20 cellular contexts compared by ENCODE assay signal in the genomic region with DNA sequence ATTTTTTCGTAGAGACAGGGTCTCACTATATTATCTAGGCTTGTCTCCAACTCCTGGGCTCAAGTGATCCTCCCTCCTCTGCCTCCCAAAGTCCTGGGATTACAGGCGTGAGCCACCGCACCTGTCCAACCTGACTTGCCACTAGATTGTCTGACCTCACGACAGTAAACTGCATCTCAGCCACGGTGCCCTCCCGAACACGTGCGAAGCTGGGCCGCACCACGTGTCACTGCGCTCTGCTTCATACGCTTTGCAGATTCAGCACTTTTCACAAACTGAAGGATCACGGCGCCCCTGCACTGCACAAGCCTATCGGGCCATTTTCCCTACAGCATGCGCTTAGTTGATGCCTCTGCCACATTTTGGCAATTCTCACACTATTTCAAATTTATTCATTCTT. TPM values are rescaled to one million over a fixed set of nuclear protein-coding genes. Genes with fewer than 3 reads are reported as not detected.
DNase-seq lines count a peak whose midpoint lies in the region; ATAC-seq, FAIRE-seq and TF ChIP-seq lines count a peak whose summit lies in the region.
"Had no signal": no experiment of that assay in that cellular context is flagged by ENCODE, and none has a peak within 500 bp of the region (broad histone marks: within the 10 kb centered on the region; RNA-seq: fewer than 3 reads in every experiment).

No MANE protein-coding gene starts in this region.

- H3K9me2 ChIP-seq in DOHH2 (replicated peaks; ENCODE audit: control insufficient read depth, low read length) = no peaks in the 10 kb centered on the region
- no peaks in the 10 kb centered on the region for H3K9me2 ChIP-seq in PC-3 (replicated peaks; ENCODE audit: low read length)
- H3K9me2 ChIP-seq: SK-N-SH had no signal

- H3K9ac ChIP-seq in BLaER1 (no peak overlapping the region), K562 (ENCODE audit: insufficient read depth in 1 of 2, low read depth in 2 of 2, low read length in 2 of 2) (peak overlapping the region in 1 of 2 experiments; percentile 41; a peak in 2 of 4 replicates), PC-3 (ENCODE audit: low read length) (no peak overlapping the region)
- H3K9ac ChIP-seq: SK-N-SH had no signal

- TF ChIP-seq EP300 in K562 (IDR thresholded peaks at IDR 0.05; ENCODE audit: low read length) = no peak

- TF ChIP-seq POLR2A in K562 (conservative IDR thresholded peaks at IDR 0.05) = no peak

- H3K9me1 ChIP-seq in K562 (ENCODE audit: control insufficient read depth, insufficient read depth, low read length) = no peaks in the 10 kb centered on the region

- H3K79me2 ChIP-seq in DOHH2 (ENCODE audit: control insufficient read depth, low read length) (peaks cover 45% of the 10 kb centered on the region), K562 (ENCODE audit: control insufficient read depth, insufficient read depth, low read length) (peaks cover 33% of the 10 kb centered on the region), PC-3 (ENCODE audit: low read length) (peaks cover 4% of the 10 kb centered on the region; the same call in 1 of the 2 replicates)

- CTCF ChIA-PET in K562 (lab: Yijun Ruan, JAX; ENCODE audit: low intra/inter-chr PET ratio) = no interaction called here
- CTCF ChIA-PET in PC-3 (lab: Charles Lee) = no interaction called here

- peaks cover 5% of the 10 kb centered on the region; the same call in 1 of the 2 replicates for H3F3A ChIP-seq in DOHH2 (ENCODE audit: control insufficient read depth, insufficient read depth)
- H3F3A ChIP-seq in PC-3 (ENCODE audit: low read length, unreplicated experiment) = no peaks in the 10 kb centered on the region

- H3K4me1 ChIP-seq in BLaER1 = peaks cover 45% of the 10 kb centered on the region
- H3K4me1 ChIP-seq in DOHH2 (ENCODE audit: control insufficient read depth, low read length) = peaks cover 35% of the 10 kb centered on the region
- H3K4me1 ChIP-seq in K562 (replicated peaks in 1 of 2; ENCODE audit: control insufficient read depth in 2 of 2, insufficient read depth in 2 of 2, low read length in 2 of 2) = peaks cover 0 to 5% of the 10 kb centered on the region in 2 experiments; a peak in 2 of 5 replicates
- H3K4me1 ChIP-seq in PC-3 (ENCODE audit: insufficient read depth, low read length) = no peaks in the 10 kb centered on the region

- ATAC-seq in K562 (no peak), PC-3 (no peak)
- no peak for ATAC-seq in stimulated activated effector memory CD8-positive, alpha-beta T cell treated with anti-CD3 and anti-CD28 coated beads, Interleukin-12 subunit alpha, Interleukin-12 subunit beta, amount 100 ng/mL, for 72 hours
- ATAC-seq: T-cell had no signal

- WGBS in K562 (ENCODE audit: insufficient coverage, low coverage, missing lambda C conversion rate) = 97% methylated on average over 15 of the region's 16 CpGs

- no peak for TF ChIP-seq RAD21 in K562 (CRISPR knock-in tag; conservative IDR thresholded peaks at IDR 0.05 in 1 of 2, IDR thresholded peaks at IDR 0.05 in 1 of 2)

- H3K36me3 Mint-ChIP-seq in stimulated activated effector memory CD8-positive, alpha-beta T cell treated with anti-CD3 and anti-CD28 coated beads, Interleukin-12 subunit alpha, Interleukin-12 subunit beta, amount 100 ng/mL, for 72 hours = no peaks in the 10 kb centered on the region
- H3K36me3 Mint-ChIP-seq: T-cell had no signal

- H3K4me3 Mint-ChIP-seq in stimulated activated effector memory CD8-positive, alpha-beta T cell treated with anti-CD3 and anti-CD28 coated beads, Interleukin-12 subunit alpha, Interleukin-12 subunit beta, amount 100 ng/mL, for 72 hours = no peak overlapping the region
- H3K4me3 Mint-ChIP-seq: CD4-positive, alpha-beta T cell; T-cell had no signal

- H3K9me3 ChIP-seq in BLaER1 = no peaks in the 10 kb centered on the region
- no peaks in the 10 kb centered on the region for H3K9me3 ChIP-seq in DOHH2 (ENCODE audit: control insufficient read depth, insufficient read depth, low read length)
- H3K9me3 ChIP-seq in K562 (replicated peaks; ENCODE audit: control insufficient read depth, insufficient read depth, low read depth, low read length) = no peaks in the 10 kb centered on the region
- no peaks in the 10 kb centered on the region for H3K9me3 ChIP-seq in PC-3 (ENCODE audit: low read length)
- H3K9me3 ChIP-seq: SK-N-SH had no signal

- H3K4me1 Mint-ChIP-seq in stimulated activated effector memory CD8-positive, alpha-beta T cell treated with anti-CD3 and anti-CD28 coated beads, Interleukin-12 subunit alpha, Interleukin-12 subunit beta, amount 100 ng/mL, for 72 hours = no peaks in the 10 kb centered on the region
- H3K4me1 Mint-ChIP-seq: T-cell had no signal

- H3K4me3 ChIP-seq in BLaER1 (no peak overlapping the region), DOHH2 (ENCODE audit: low read length) (no peak overlapping the region), K562 (no peak overlapping the region), PC-3 (ENCODE audit: low read length) (no peak overlapping the region)

- H3K36me3 ChIP-seq in BLaER1 (peaks cover 43% of the 10 kb centered on the region), DOHH2 (ENCODE audit: control insufficient read depth, low read length) (peaks cover 29% of the 10 kb centered on the region), K562 (ENCODE audit: control insufficient read depth, insufficient read depth, low read length) (peaks cover 40% of the 10 kb centered on the region; the same call in 2 of the 3 replicates), PC-3 (ENCODE audit: low read depth, low read length) (no peaks in the 10 kb centered on the region; the same call in 1 of the 2 replicates)

- no peaks in the 10 kb centered on the region for H3K27me3 ChIP-seq in BLaER1
- H3K27me3 ChIP-seq in DOHH2 (ENCODE audit: control insufficient read depth, low read length) = no peaks in the 10 kb centered on the region
- no peaks in the 10 kb centered on the region for H3K27me3 ChIP-seq in K562 (ENCODE audit: control insufficient read depth in 2 of 2, insufficient read depth in 2 of 2, low read length in 2 of 2)
- H3K27me3 ChIP-seq in PC-3 (ENCODE audit: low read length) = no peaks in the 10 kb centered on the region

- no peak overlapping the region for H2AFZ ChIP-seq in K562 (ENCODE audit: low read depth, low read length)
- no peak overlapping the region for H2AFZ ChIP-seq in PC-3 (ENCODE audit: low read length)

- H3K9me3 Mint-ChIP-seq in stimulated activated effector memory CD8-positive, alpha-beta T cell treated with anti-CD3 and anti-CD28 coated beads, Interleukin-12 subunit alpha, Interleukin-12 subunit beta, amount 100 ng/mL, for 72 hours = no peaks in the 10 kb centered on the region
- H3K9me3 Mint-ChIP-seq: CD4-positive, alpha-beta T cell; T-cell had no signal

- intact Hi-C loops in K562 (cut with micrococcal nuclease) = no loop called here
- intact Hi-C loops in PC-3 (cut with micrococcal nuclease) = no loop called here

- POLR2A ChIA-PET in K562 (lab: Yijun Ruan, JAX) = interaction anchor here (0.9 kb wide), 1 partner anchor 13 kb away, joined by 3 read pairs; no protein-coding TSS in a partner anchor
- POLR2A ChIA-PET in PC-3 (lab: Charles Lee; ENCODE audit: unreplicated experiment) = no interaction called here

- in situ Hi-C loops in K562 (cut with MboI) = no loop called here

- H3K27ac Mint-ChIP-seq in stimulated activated effector memory CD8-positive, alpha-beta T cell treated with anti-CD3 and anti-CD28 coated beads, Interleukin-12 subunit alpha, Interleukin-12 subunit beta, amount 100 ng/mL, for 72 hours = peak overlapping the region; percentile 43
- H3K27ac Mint-ChIP-seq: CD4-positive, alpha-beta T cell; T-cell had no signal

- TF ChIP-seq CTCF in DOHH2 (IDR thresholded peaks at IDR 0.05; ENCODE audit: low read depth, low read length, poor library complexity, severe bottlenecking) (no peak), K562 (IDR thresholded peaks at IDR 0.05 in 2 of 3, conservative IDR thresholded peaks at IDR 0.05 in 1 of 3; ENCODE audit: insufficient read depth in 2 of 3, low read depth in 1 of 3, low read length in 3 of 3) (no peak), PC-3 (conservative IDR thresholded peaks at IDR 0.05; ENCODE audit: low read depth, low read length) (no peak)

- H4K20me1 ChIP-seq in BLaER1 (no peaks in the 10 kb centered on the region), DOHH2 (ENCODE audit: control insufficient read depth, insufficient read depth, low read depth, low read length) (no peaks in the 10 kb centered on the region), K562 (replicated peaks; ENCODE audit: control insufficient read depth, insufficient read depth, low read length) (peaks cover 6% of the 10 kb centered on the region), PC-3 (ENCODE audit: low read length) (no peaks in the 10 kb centered on the region)

- DNase-seq in K562 (ENCODE audit: extremely low read depth in 1 of 4, low spot score in 3 of 4) (no peak), PC-3 (no peak), cortex of kidney (lab: John Stamatoyannopoulos, UW) (no peak), COLO829 (ENCODE audit: low spot score) (no peak)
- DNase-seq in stimulated activated effector memory CD8-positive, alpha-beta T cell treated with anti-CD3 and anti-CD28 coated beads, Interleukin-12 subunit alpha, Interleukin-12 subunit beta, amount 100 ng/mL, for 72 hours (ENCODE audit: low spot score in 2 of 2) = no peak
- DNase-seq: ACHN; AML-193; CD4-positive, alpha-beta T cell; NCI-H1105; NCI-H2081; NCI-H446; NCI-H526 treated with DMSO at 0.1 percent for 48 hours; NK-92 treated with Interleukin-12 subunit alpha and Interleukin-12 subunit beta, amount 100 ng/mL, for 24 hours; OCI-M1; SHP77 treated with DMSO at 0.1 percent for 48 hours; SK-N-SH; T-cell had no signal

- FAIRE-seq in K562 (lab: Jason Lieb, UNC) = no peak
- FAIRE-seq: H54 had no signal

- H3K4me2 ChIP-seq in BLaER1 = peak overlapping the region; percentile 69
- peak overlapping the region; percentile 61; the same call in 1 of the 2 replicates for H3K4me2 ChIP-seq in DOHH2 (ENCODE audit: low read length)
- no peak overlapping the region for H3K4me2 ChIP-seq in K562 (ENCODE audit: insufficient read depth, low read length)
- no peak overlapping the region for H3K4me2 ChIP-seq in PC-3 (ENCODE audit: low read length)
- H3K4me2 ChIP-seq: SK-N-SH had no signal

- H3K27ac ChIP-seq in BLaER1 = no peak overlapping the region
- H3K27ac ChIP-seq in DOHH2 (ENCODE audit: low read depth, low read length) = no peak overlapping the region
- H3K27ac ChIP-seq in K562 (ENCODE audit: extremely low read depth, low read depth, low read length) = no peak overlapping the region
- H3K27ac ChIP-seq in PC-3 (ENCODE audit: low read length) = no peak overlapping the region

- no TSS peak for BruUV-seq in K562 (replicated peaks; lab: Mats Ljungman, UMichigan)
- no TSS peak for BruUV-seq in PC-3 (replicated peaks; lab: Mats Ljungman, UMichigan)

RNA-seq across cellular contexts. Expression of gene DYNC2I2, which starts 12.2 kb away (rescaled TPM):
- total RNA-seq in K562 (2011; cell fraction: chromatin; rRNA removed; ENCODE audit: low replicate concordance) = 27.2 and 132 TPM in 2 replicates
- 174 and 202 TPM in 2 replicates for total RNA-seq in K562 (2011; cell fraction: nucleolus; rRNA removed)
- 76.1 and 76.9 TPM in 2 replicates for total RNA-seq in K562 (2011; cell fraction: nucleoplasm; rRNA removed)
- total RNA-seq in K562 (2014; rRNA removed) = 249 and 283 TPM in 2 replicates
- 16.0 and 21.6 TPM in 2 replicates for total RNA-seq in K562 (2014; rRNA removed; fragmentation: Illumina TruSeq; extraction: Trizol)
- total RNA-seq in K562 (2015; rRNA removed; fragmentation: Illumina TruSeq; extraction: Trizol) = 69.5 and 71.3 TPM in 2 replicates
- total RNA-seq in K562 (2021) = 131 and 144 TPM in 2 replicates
- 70.0 and 85.8 TPM in 2 replicates for polyA plus RNA-seq in K562 (2011; rRNA removed)
- 110 and 264 TPM in 2 replicates for polyA plus RNA-seq in K562 (2011; cell fraction: cytosol; rRNA removed)
- polyA plus RNA-seq in K562 (2011; cell fraction: nucleus; rRNA removed) = 270 and 451 TPM in 2 replicates
- 106 and 139 TPM in 2 replicates for polyA plus RNA-seq in K562 (2012)
- polyA plus RNA-seq in K562 (2014; fragmentation: Illumina TruSeq; extraction: Trizol) = 36.3 and 76.9 TPM in 2 replicates
- polyA plus RNA-seq in K562 (2014; fragmentation: Nextera tagmentation; extraction: Ambion mirVana) = 1 to 10 TPM; 1.5 to 2.3 TPM
- polyA plus RNA-seq in K562 (2014; rRNA removed) = 165 and 184 TPM in 2 replicates
- polyA minus RNA-seq in K562 (2011; rRNA and poly(A)+ RNA removed) = 16.9 and 31.4 TPM in 2 replicates
- 70.6 and 79.0 TPM in 2 replicates for polyA minus RNA-seq in K562 (2011; cell fraction: cytosol; rRNA and poly(A)+ RNA removed)
- polyA minus RNA-seq in K562 (2011; cell fraction: nucleus; rRNA and poly(A)+ RNA removed) = 78.6 and 83.6 TPM in 2 replicates
- 185 and 196 TPM in 2 replicates for total RNA-seq in PC-3 (2014; rRNA removed)

RNA-seq across cellular contexts. Expression of gene SET, which starts 44.6 kb away (rescaled TPM):
- total RNA-seq in K562 (2011; cell fraction: chromatin; rRNA removed; ENCODE audit: low replicate concordance) = 148 and 241 TPM in 2 replicates
- total RNA-seq in K562 (2011; cell fraction: nucleolus; rRNA removed) = 111 and 117 TPM in 2 replicates
- total RNA-seq in K562 (2011; cell fraction: nucleoplasm; rRNA removed) = 183 and 259 TPM in 2 replicates
- 887 and 1,071 TPM in 2 replicates for total RNA-seq in K562 (2014; rRNA removed)
- 1,328 and 1,534 TPM in 2 replicates for total RNA-seq in K562 (2014; rRNA removed; fragmentation: Illumina TruSeq; extraction: Trizol)
- 1,335 and 1,447 TPM in 2 replicates for total RNA-seq in K562 (2015; rRNA removed; fragmentation: Illumina TruSeq; extraction: Trizol)
- 840 and 907 TPM in 2 replicates for total RNA-seq in K562 (2021)
- polyA plus RNA-seq in K562 (2011; rRNA removed) = 308 and 520 TPM in 2 replicates
- 84.3 and 133 TPM in 2 replicates for polyA plus RNA-seq in K562 (2011; cell fraction: cytosol; rRNA removed)
- 138 and 148 TPM in 2 replicates for polyA plus RNA-seq in K562 (2011; cell fraction: nucleus; rRNA removed)
- 556 and 791 TPM in 2 replicates for polyA plus RNA-seq in K562 (2012)
- polyA plus RNA-seq in K562 (2014; fragmentation: Illumina TruSeq; extraction: Trizol) = 886 and 1,006 TPM in 2 replicates
- 100 to 1,000 TPM; 404 to 534 TPM for polyA plus RNA-seq in K562 (2014; fragmentation: Nextera tagmentation; extraction: Ambion mirVana)
- 609 and 622 TPM in 2 replicates for polyA plus RNA-seq in K562 (2014; rRNA removed)
- polyA minus RNA-seq in K562 (2011; rRNA and poly(A)+ RNA removed) = 1,021 and 1,119 TPM in 2 replicates
- 256 and 383 TPM in 2 replicates for polyA minus RNA-seq in K562 (2011; cell fraction: cytosol; rRNA and poly(A)+ RNA removed)
- 100 and 155 TPM in 2 replicates for polyA minus RNA-seq in K562 (2011; cell fraction: nucleus; rRNA and poly(A)+ RNA removed)
- total RNA-seq in PC-3 (2014; rRNA removed) = 647 and 709 TPM in 2 replicates

RNA-seq across cellular contexts. Expression of gene PKN3, which starts 57.9 kb away (rescaled TPM):
- total RNA-seq in K562 (2011; cell fraction: chromatin; rRNA removed; ENCODE audit: low replicate concordance) = 45.1 and 101 TPM in 2 replicates
- 76.3 and 95.7 TPM in 2 replicates for total RNA-seq in K562 (2011; cell fraction: nucleolus; rRNA removed)
- total RNA-seq in K562 (2011; cell fraction: nucleoplasm; rRNA removed) = 27.9 and 53.6 TPM in 2 replicates
- total RNA-seq in K562 (2014; rRNA removed) = 29.4 and 42.4 TPM in 2 replicates
- 10.6 and 16.2 TPM in 2 replicates for total RNA-seq in K562 (2014; rRNA removed; fragmentation: Illumina TruSeq; extraction: Trizol)
- total RNA-seq in K562 (2015; rRNA removed; fragmentation: Illumina TruSeq; extraction: Trizol) = 17.5 and 19.7 TPM in 2 replicates
- 40.3 and 41.3 TPM in 2 replicates for total RNA-seq in K562 (2021)
- polyA plus RNA-seq in K562 (2011; rRNA removed) = 24.5 and 25.4 TPM in 2 replicates
- polyA plus RNA-seq in K562 (2011; cell fraction: cytosol; rRNA removed) = 25.0 and 47.2 TPM in 2 replicates
- 80.6 and 118 TPM in 2 replicates for polyA plus RNA-seq in K562 (2011; cell fraction: nucleus; rRNA removed)
- 28.4 and 42.0 TPM in 2 replicates for polyA plus RNA-seq in K562 (2012)
- polyA plus RNA-seq in K562 (2014; fragmentation: Illumina TruSeq; extraction: Trizol) = 19.7 and 28.3 TPM in 2 replicates
- 1 to 10 TPM in 1 of 2 experiments, under 1 TPM in 1; 0.82 to 1.4 TPM for polyA plus RNA-seq in K562 (2014; fragmentation: Nextera tagmentation; extraction: Ambion mirVana)
- 48.9 and 49.2 TPM in 2 replicates for polyA plus RNA-seq in K562 (2014; rRNA removed)
- polyA minus RNA-seq in K562 (2011; rRNA and poly(A)+ RNA removed) = 9.4 and 18.7 TPM in 2 replicates
- polyA minus RNA-seq in K562 (2011; cell fraction: cytosol; rRNA and poly(A)+ RNA removed) = 23.5 and 24.5 TPM in 2 replicates
- 12.1 and 13.3 TPM in 2 replicates for polyA minus RNA-seq in K562 (2011; cell fraction: nucleus; rRNA and poly(A)+ RNA removed)
- 7.8 and 9.4 TPM in 2 replicates for total RNA-seq in PC-3 (2014; rRNA removed)

Comparison
In these comparisons a context has a peak if more than half of its experiments do, and no peak if none do; other contexts are left out.
1. H3K4me2 ChIP-seq: peak in BLaER1 (single experiment) and DOHH2 (single experiment); none in K562 (single experiment) and PC-3 (single experiment).